7 cellular contexts compared by ENCODE assay signal in genomic region chr7:6827180-6827579, GRCh38. TPM values are rescaled to one million over a fixed set of nuclear protein-coding genes. Genes with fewer than 3 reads are reported as not detected.
DNase-seq lines count a peak whose midpoint lies in the region; ATAC-seq and TF ChIP-seq lines count a peak whose summit lies in the region.
"Not testable (repeated sequence)": the region's sequence is repeated elsewhere in the genome, so short reads cannot be mapped to it uniquely, and the experiment has no call there.

No MANE protein-coding gene starts in this region.

- H3K27me3 Mint-ChIP-seq in H9 (ENCODE audit: low read depth) = peaks cover 19% of the 10 kb centered on the region
- not testable (repeated sequence) for H3K27me3 Mint-ChIP-seq in activated T-cell treated with anti-CD3 and anti-CD28 coated beads, Interleukin-2, amount 50 U/mL, for 24 hours; central memory CD8-positive, alpha-beta T cell

- H3K4me1 ChIP-seq in H9 (ENCODE audit: insufficient read depth, low read length); NT2/D1 (ENCODE audit: insufficient read depth, insufficient read length); lower lobe of right lung: not testable (repeated sequence)

- not testable (repeated sequence) for H2BK12ac ChIP-seq in H9 (ENCODE audit: insufficient read length, low read depth, low read length)

- DNase-seq in H9 = peak; percentile 81
- peak; percentile 77 for DNase-seq in NCI-H2029 (lab: John Stamatoyannopoulos, UW)
- peak; percentile 28 for DNase-seq in NT2/D1 (ENCODE audit: low read depth, low spot score)
- not testable (repeated sequence) for DNase-seq in activated T-cell treated with anti-CD3 and anti-CD28 coated beads, Interleukin-2, amount 50 U/mL, for 24 hours; central memory CD8-positive, alpha-beta T cell (ENCODE audit: low spot score in 2 of 2); lower lobe of right lung
- peak; percentile 25 for DNase-seq in pons (ENCODE audit: low spot score)

- H2AFZ ChIP-seq in H9 (ENCODE audit: low read length) = not testable (repeated sequence)

- H2BK120ac ChIP-seq in H9 (ENCODE audit: low read depth, low read length, poor library complexity, severe bottlenecking) = not testable (repeated sequence)

- not testable (repeated sequence) for H3K56ac ChIP-seq in H9 (ENCODE audit: insufficient read length, low read depth, low read length)

- not testable (repeated sequence) for H3K23ac ChIP-seq in H9 (ENCODE audit: insufficient read length, low read depth, low read length)

- peak overlapping the region; percentile 63 to 92 (median 71); a peak in 6 of 7 replicates for H3K27ac Mint-ChIP-seq in H9
- not testable (repeated sequence) for H3K27ac Mint-ChIP-seq in activated T-cell treated with anti-CD3 and anti-CD28 coated beads, Interleukin-2, amount 50 U/mL, for 24 hours; central memory CD8-positive, alpha-beta T cell (ENCODE audit: low read depth)

- intact Hi-C loops in lower lobe of right lung (cut with DNase I) = not testable (repeated sequence)

- not testable (repeated sequence) for H3K36me3 ChIP-seq in NT2/D1 (ENCODE audit: insufficient read depth, insufficient read length, low read length); lower lobe of right lung

- not testable (repeated sequence) for H4K91ac ChIP-seq in H9 (ENCODE audit: insufficient read length, low read depth, low read length)

- not testable (repeated sequence) for TF ChIP-seq CTCF in H9 (conservative IDR thresholded peaks at IDR 0.05); lower lobe of right lung (IDR thresholded peaks at IDR 0.05)

- not testable (repeated sequence) for H4K5ac ChIP-seq in H9 (ENCODE audit: insufficient read length, low read depth, low read length)

- H3K36me3 Mint-ChIP-seq in H9 (ENCODE audit: insufficient read depth in 1 of 3, low read depth in 3 of 3); central memory CD8-positive, alpha-beta T cell (ENCODE audit: insufficient read depth): not testable (repeated sequence)
- H3K36me3 Mint-ChIP-seq in activated T-cell treated with anti-CD3 and anti-CD28 coated beads, Interleukin-2, amount 50 U/mL, for 24 hours (ENCODE audit: low read depth) = peaks cover 13% of the 10 kb centered on the region

- H2BK15ac ChIP-seq in H9 (ENCODE audit: low read depth, low read length) = not testable (repeated sequence)

- not testable (repeated sequence) for H3K79me2 ChIP-seq in H9 (ENCODE audit: insufficient read depth, low read length)

- not testable (repeated sequence) for H3K9ac ChIP-seq in H9 (ENCODE audit: extremely low read depth, insufficient read length, low read length); NT2/D1 (ENCODE audit: insufficient read length, low read depth)

- H3K79me1 ChIP-seq in H9 (ENCODE audit: insufficient read depth, low read depth, low read length, poor library complexity, severe bottlenecking) = not testable (repeated sequence)

- H3K27me3 ChIP-seq in H9 (ENCODE audit: insufficient read depth, low read length); NT2/D1 (ENCODE audit: insufficient read depth, insufficient read length); lower lobe of right lung (ENCODE audit: low read depth): not testable (repeated sequence)

- not testable (repeated sequence) for H3K23me2 ChIP-seq in H9 (ENCODE audit: insufficient read length, low read depth, low read length, poor library complexity, severe bottlenecking)

- not testable (repeated sequence) for ATAC-seq in central memory CD8-positive, alpha-beta T cell (replicated peaks; ENCODE audit: extremely low read depth, poor library complexity, severe bottlenecking)
- ATAC-seq in lower lobe of right lung = peak; percentile 12 to 23

- H2AK5ac ChIP-seq in H9 (ENCODE audit: insufficient read length, low read length) = not testable (repeated sequence)

- not testable (repeated sequence) for H3K9me3 ChIP-seq in H9 (ENCODE audit: control insufficient read depth, low read depth, low read length); NT2/D1 (ENCODE audit: insufficient read depth, low read length); lower lobe of right lung

- not testable (repeated sequence) for H3K4me3 ChIP-seq in NT2/D1 (ENCODE audit: insufficient read length, low read depth); lower lobe of right lung

- not testable (repeated sequence) for H3K4me2 ChIP-seq in H9 (ENCODE audit: insufficient read depth, insufficient read length, low read length)

- no CpG with 5 or more reads among the region's 12 CpGs for WGBS in H9 (ENCODE audit: extremely low coverage, insufficient read length, low lambda C conversion rate)

- H3K14ac ChIP-seq in H9 (ENCODE audit: insufficient read depth, low read length) = not testable (repeated sequence)

- not testable (repeated sequence) for H3K4me1 Mint-ChIP-seq in H9
- H3K4me1 Mint-ChIP-seq in activated T-cell treated with anti-CD3 and anti-CD28 coated beads, Interleukin-2, amount 50 U/mL, for 24 hours (ENCODE audit: low read depth) = peaks cover 10% of the 10 kb centered on the region
- H3K4me1 Mint-ChIP-seq in central memory CD8-positive, alpha-beta T cell = peaks cover 11% of the 10 kb centered on the region

- not testable (repeated sequence) for H3K18ac ChIP-seq in H9 (ENCODE audit: insufficient read length, low read depth, low read length)

- not testable (repeated sequence) for H3K27ac ChIP-seq in H9 (ENCODE audit: insufficient read length, low read depth, low read length); lower lobe of right lung

- H4K20me1 ChIP-seq in H9 (ENCODE audit: control insufficient read depth, insufficient read depth, insufficient read length) = not testable (repeated sequence)

- H2BK20ac ChIP-seq in H9 (ENCODE audit: low read depth, low read length, poor library complexity, severe bottlenecking) = not testable (repeated sequence)

- H2BK5ac ChIP-seq in H9 (ENCODE audit: insufficient read length, low read length) = not testable (repeated sequence)

- H3K9me3 Mint-ChIP-seq in H9; activated T-cell treated with anti-CD3 and anti-CD28 coated beads, Interleukin-2, amount 50 U/mL, for 24 hours; central memory CD8-positive, alpha-beta T cell: not testable (repeated sequence)

- peak overlapping the region; percentile 52 to 74 for H3K4me3 Mint-ChIP-seq in H9
- peak overlapping the region; percentile 45 for H3K4me3 Mint-ChIP-seq in activated T-cell treated with anti-CD3 and anti-CD28 coated beads, Interleukin-2, amount 50 U/mL, for 24 hours
- peak overlapping the region; percentile 43 for H3K4me3 Mint-ChIP-seq in central memory CD8-positive, alpha-beta T cell

- not testable (repeated sequence) for H3T11ph ChIP-seq in H9 (ENCODE audit: low read length)

- H3K4ac ChIP-seq in H9 (ENCODE audit: low read depth, low read length) = not testable (repeated sequence)

- not testable (repeated sequence) for H4K8ac ChIP-seq in H9 (replicated peaks; ENCODE audit: insufficient read length, low read depth, low read length)

RNA-seq across cellular contexts. Expression of gene CCZ1B, which starts 1.1 kb away (rescaled TPM):
- total RNA-seq in H9 (2021) (62.6 and 77.0 TPM in 2 replicates), lower lobe of right lung (62.7 TPM)
